ENCODE assay signal across 3 cellular contexts in genomic region chr4:123994917-123995316, GRCh38.
TF ChIP-seq lines count a peak whose summit lies in the region.

No MANE protein-coding gene starts in this region.

TF ChIP-seq in HCT116, 20 proteins besides CTCF, POLR2A, EP300 and RAD21 (continued from another document):
- no peak for TF ChIP-seq SIN3A (IDR thresholded peaks at IDR 0.05; ENCODE audit: low read depth)
- TF ChIP-seq ZBTB33 (IDR thresholded peaks at IDR 0.05; ENCODE audit: extremely low read depth, insufficient replicate concordance, low read length) = no peak
- TF ChIP-seq MAX (IDR thresholded peaks at IDR 0.05) = no peak
- no peak for TF ChIP-seq ZNF274 (IDR thresholded peaks at IDR 0.05; ENCODE audit: low read depth, low read length)
- TF ChIP-seq EGR1 (IDR thresholded peaks at IDR 0.05; ENCODE audit: low read depth) = no peak
- no peak for TF ChIP-seq ZFX (IDR thresholded peaks at IDR 0.05)
- TF ChIP-seq SRF (IDR thresholded peaks at IDR 0.05; ENCODE audit: low read depth) = no peak
- TF ChIP-seq CEBPB (IDR thresholded peaks at IDR 0.05; ENCODE audit: low read depth) = no peak
- TF ChIP-seq CBX3 (IDR thresholded peaks at IDR 0.05; ENCODE audit: low read depth) = no peak
- TF ChIP-seq TCF7L2 (IDR thresholded peaks at IDR 0.05; ENCODE audit: borderline replicate concordance, extremely low read depth, insufficient read depth, insufficient read length) = no peak
- no peak for TF ChIP-seq EZH2 (IDR thresholded peaks at IDR 0.05)
- TF ChIP-seq ELF1 (IDR thresholded peaks at IDR 0.05; ENCODE audit: borderline replicate concordance, low read depth) = no peak
- TF ChIP-seq POLR2AphosphoS5 (IDR thresholded peaks at IDR 0.05; ENCODE audit: low read depth, low read length) = no peak
- TF ChIP-seq REST (IDR thresholded peaks at IDR 0.05; ENCODE audit: low read depth) = no peak

TF ChIP-seq in GM12878, 131 proteins besides CTCF, POLR2A, EP300 and RAD21 (continued from another document):
- no peak for TF ChIP-seq ZZZ3 (IDR thresholded peaks at IDR 0.05; ENCODE audit: control insufficient read depth, insufficient read length, low read depth)
- no peak for TF ChIP-seq ATF7 (IDR thresholded peaks at IDR 0.05; ENCODE audit: low read depth)
- TF ChIP-seq ZNF384 (IDR thresholded peaks at IDR 0.05; ENCODE audit: borderline replicate concordance, low read depth, low read length) = no peak
- TF ChIP-seq MEF2A (IDR thresholded peaks at IDR 0.05; ENCODE audit: insufficient read depth, low read depth, low read length) = no peak
- TF ChIP-seq CEBPB (IDR thresholded peaks at IDR 0.05; ENCODE audit: borderline replicate concordance in 1 of 2, low read depth in 2 of 2, low read length in 2 of 2) = no peak
- TF ChIP-seq MEF2B (IDR thresholded peaks at IDR 0.05; ENCODE audit: partially characterized antibody, poor library complexity, severe bottlenecking) = no peak
- TF ChIP-seq BCLAF1 (IDR thresholded peaks at IDR 0.05) = no peak
- TF ChIP-seq HDAC2 (IDR thresholded peaks at IDR 0.05) = no peak
- no peak for TF ChIP-seq PML (IDR thresholded peaks at IDR 0.05; ENCODE audit: low read length)
- TF ChIP-seq TCF12 (IDR thresholded peaks at IDR 0.05; ENCODE audit: low read depth, low read length) = no peak
- no peak for TF ChIP-seq MAX (IDR thresholded peaks at IDR 0.05; ENCODE audit: low read depth, low read length)
- no peak for TF ChIP-seq SPI1 (IDR thresholded peaks at IDR 0.05; ENCODE audit: borderline replicate concordance, insufficient read depth, low read depth, low read length)
- no peak for TF ChIP-seq PBX3 (IDR thresholded peaks at IDR 0.05; ENCODE audit: insufficient replicate concordance, low read depth, low read length)

TF ChIP-seq in liver, 16 proteins besides CTCF, POLR2A, EP300 and RAD21:
- no peak for TF ChIP-seq HNF4G (IDR thresholded peaks at IDR 0.05)
- no peak for TF ChIP-seq MAX (IDR thresholded peaks at IDR 0.05)
- no peak for TF ChIP-seq FOXA1 (IDR thresholded peaks at IDR 0.05)
- no peak for TF ChIP-seq REST (IDR thresholded peaks at IDR 0.05)
- TF ChIP-seq JUND (IDR thresholded peaks at IDR 0.05) = no peak
- TF ChIP-seq FOXA2 (IDR thresholded peaks at IDR 0.05) = no peak
